In genomic region chr16:55401036-55401435, GRCh38 we compare ENCODE assay signal across 14 cellular contexts.
DNase-seq lines count a peak whose midpoint lies in the region; ATAC-seq and TF ChIP-seq lines count a peak whose summit lies in the region.
"Had no signal": no experiment of that assay in that cellular context is flagged by ENCODE, and none has a peak within 500 bp of the region (broad histone marks: within the 10 kb centered on the region; RNA-seq: fewer than 3 reads in every experiment).

No MANE protein-coding gene starts in this region.

- no peak overlapping the region for H2BK5ac ChIP-seq in neuronal stem cell (ENCODE audit: low read length)

- H2AK5ac ChIP-seq in neuronal stem cell (ENCODE audit: low read depth, low read length): no peak overlapping the region

- no peak for ATAC-seq in lower lobe of right lung
- ATAC-seq in GM19328 (IDR thresholded peaks at IDR 0.05; ENCODE audit: unreplicated experiment): no peak

- no peak overlapping the region for H3K4me3 ChIP-seq in neuronal stem cell (ENCODE audit: low read length in 2 of 2)
- no peak overlapping the region for H3K4me3 ChIP-seq in lower lobe of right lung
- H3K4me3 ChIP-seq: BLaER1 had no signal

- H3K9me3 ChIP-seq in neuronal stem cell (replicated peaks in 1 of 2; ENCODE audit: control insufficient read depth in 2 of 2, insufficient read depth in 1 of 2, low read depth in 1 of 2, low read length in 2 of 2) (no peaks in the 10 kb centered on the region), lower lobe of right lung (no peaks in the 10 kb centered on the region)
- H3K9me3 ChIP-seq: BLaER1 had no signal

- H3K4ac ChIP-seq in neuronal stem cell (ENCODE audit: low read length): no peak overlapping the region

- H2BK120ac ChIP-seq in neuronal stem cell (ENCODE audit: low read depth, low read length): no peak overlapping the region

- no peak overlapping the region for H3K9ac ChIP-seq in neuronal stem cell (ENCODE audit: low read depth, low read length, poor library complexity)
- H3K9ac ChIP-seq: BLaER1 had no signal

- WGBS in neuronal stem cell (ENCODE audit: extremely low coverage in 2 of 2, insufficient read length in 2 of 2, insufficient replicate concordance in 1 of 2), 2 donors: no CpG with 5 or more reads among the region's 3 CpGs

- no peak overlapping the region for H3K23ac ChIP-seq in neuronal stem cell (ENCODE audit: low read depth, low read length, poor library complexity)

- no peak overlapping the region for H3K27ac ChIP-seq in neuronal stem cell (replicated peaks; ENCODE audit: low read length)
- H3K27ac ChIP-seq in lower lobe of right lung: no peak overlapping the region
- H3K27ac ChIP-seq: BLaER1 had no signal

- H4K91ac ChIP-seq in neuronal stem cell (ENCODE audit: low read depth, low read length, poor library complexity): no peak overlapping the region

- no peak for TF ChIP-seq CTCF in lower lobe of right lung (IDR thresholded peaks at IDR 0.05)

- no peak overlapping the region for H4K8ac ChIP-seq in neuronal stem cell (ENCODE audit: low read depth, low read length)

- intact Hi-C loops in lower lobe of right lung (cut with DNase I): no loop called here

- DNase-seq in NCI-H2171 treated with DMSO at 0.1 percent for 48 hours (lab: John Stamatoyannopoulos, UW) (peak; percentile 7), NCI-H2171 (lab: John Stamatoyannopoulos, UW) (no peak), DMS79 treated with DMSO at 0.1 percent for 48 hours (lab: John Stamatoyannopoulos, UW) (peak; percentile 68), neuronal stem cell (ENCODE audit: low spot score) (no peak), lower lobe of right lung (no peak)
- no peak for DNase-seq in stimulated activated CD4-positive, alpha-beta T cell treated with anti-CD3 and anti-CD28 coated beads, Interleukin-4, amount 100 ng/mL, for 1 hour
- DNase-seq: 8988T; CD4-positive, alpha-beta memory T cell; DMS53; GDM1; H9; IMR-90 had no signal

- no peaks in the 10 kb centered on the region for H3K79me1 ChIP-seq in neuronal stem cell (ENCODE audit: low read depth, low read length)

- no peak overlapping the region for H3K14ac ChIP-seq in neuronal stem cell (ENCODE audit: low read length)

- H3K36me3 ChIP-seq in neuronal stem cell (replicated peaks in 1 of 2; ENCODE audit: control insufficient read depth in 2 of 2, insufficient read depth in 2 of 2, low read length in 2 of 2): no peaks in the 10 kb centered on the region
- no peaks in the 10 kb centered on the region for H3K36me3 ChIP-seq in lower lobe of right lung
- H3K36me3 ChIP-seq: BLaER1 had no signal

- H3K4me1 ChIP-seq in neuronal stem cell (ENCODE audit: control insufficient read depth in 2 of 2, insufficient read depth in 1 of 2, low read depth in 1 of 2, low read length in 2 of 2) (peaks cover 2 to 14% of the 10 kb centered on the region in 2 donors), lower lobe of right lung (no peaks in the 10 kb centered on the region)
- H3K4me1 ChIP-seq: BLaER1 had no signal

- H3K18ac ChIP-seq in neuronal stem cell (ENCODE audit: low read length): peak overlapping the region; percentile 19

- no peak overlapping the region for H2BK15ac ChIP-seq in neuronal stem cell (ENCODE audit: low read length)

- no peak overlapping the region for H2AFZ ChIP-seq in neuronal stem cell (ENCODE audit: low read length)

- H3K4me2 ChIP-seq in neuronal stem cell (ENCODE audit: insufficient read depth, low read length, poor library complexity, severe bottlenecking): no peak overlapping the region
- H3K4me2 ChIP-seq: BLaER1 had no signal

- H3K27me3 ChIP-seq in neuronal stem cell (ENCODE audit: control insufficient read depth in 3 of 3, insufficient read depth in 3 of 3, low read depth in 1 of 3, low read length in 3 of 3): no peaks in the 10 kb centered on the region
- H3K27me3 ChIP-seq in lower lobe of right lung (ENCODE audit: low read depth): no peaks in the 10 kb centered on the region
- H3K27me3 ChIP-seq: BLaER1 had no signal

- H2BK12ac ChIP-seq in neuronal stem cell (ENCODE audit: low read length): no peak overlapping the region

Comparison
In these comparisons a context has a peak if more than half of its experiments do, and no peak if none do; other contexts are left out.
1. DNase-seq: peak in NCI-H2171 treated with DMSO at 0.1 percent for 48 hours (single experiment) and DMS79 treated with DMSO at 0.1 percent for 48 hours (single experiment); none in NCI-H2171 (single experiment), neuronal stem cell (single experiment), lower lobe of right lung (single experiment) and stimulated activated CD4-positive, alpha-beta T cell treated with anti-CD3 and anti-CD28 coated beads, Interleukin-4, amount 100 ng/mL, for 1 hour (single experiment).